Comparison of ENCODE assay signal across 10 cellular contexts in genomic region chr11:35087648-35088047, GRCh38. TPM values are rescaled to one million over a fixed set of nuclear protein-coding genes. Genes with fewer than 3 reads are reported as not detected.
DNase-seq lines count a peak whose midpoint lies in the region; ATAC-seq and TF ChIP-seq lines count a peak whose summit lies in the region.
"Had no signal": no experiment of that assay in that cellular context is flagged by ENCODE, and none has a peak within 500 bp of the region (broad histone marks: within the 10 kb centered on the region; RNA-seq: fewer than 3 reads in every experiment).

No MANE protein-coding gene starts in this region.

- TF ChIP-seq CTCF in DND-41 (IDR thresholded peaks at IDR 0.05; ENCODE audit: borderline replicate concordance, extremely low read depth, low read length, poor library complexity, severe bottlenecking): no peak
- no peak for TF ChIP-seq CTCF in nephron (IDR thresholded peaks at IDR 0.05; ENCODE audit: unreplicated experiment in 3 of 3)

- 0 out of 2 replicates have a peak overlapping the region, but pooled peaks have one; percentile 13 for H2AFZ ChIP-seq in DND-41 (ENCODE audit: low read depth, low read length)

- peak overlapping the region; percentile 53 for H3K27ac ChIP-seq in DND-41 (ENCODE audit: low read length)

- peaks cover 4% of the 10 kb centered on the region for H3K36me3 Mint-ChIP-seq in nephron (ENCODE audit: low read depth)

- H4K20me1 ChIP-seq in DND-41 (ENCODE audit: insufficient read depth, low read length): no peaks in the 10 kb centered on the region

- no peak overlapping the region for H3K9ac ChIP-seq in DND-41 (ENCODE audit: low read depth, low read length)

- no peaks in the 10 kb centered on the region for H3K79me2 ChIP-seq in DND-41 (ENCODE audit: insufficient read depth, low read length)

- peaks cover 33% of the 10 kb centered on the region for H3K4me1 ChIP-seq in DND-41 (ENCODE audit: insufficient read depth, low read length)

- no peak overlapping the region for H3K4me3 Mint-ChIP-seq in nephron

- no peaks in the 10 kb centered on the region for H3K36me3 ChIP-seq in DND-41 (ENCODE audit: insufficient read depth, low read length)

- H3K27me3 ChIP-seq in DND-41 (ENCODE audit: insufficient read depth, low read length, poor library complexity): no peaks in the 10 kb centered on the region

- H3K27ac Mint-ChIP-seq in nephron: peak overlapping the region; percentile 34 to 77 (median 67)

- ATAC-seq in DND-41 (ENCODE audit: insufficient read depth, low read depth): peak; percentile 66
- no peak for ATAC-seq in HG03565 (IDR thresholded peaks at IDR 0.05; ENCODE audit: unreplicated experiment)
- ATAC-seq in GM21360 (IDR thresholded peaks at IDR 0.05; ENCODE audit: unreplicated experiment): no peak

- no peak overlapping the region; the same call in 1 of the 2 replicates for H3K4me2 ChIP-seq in DND-41 (ENCODE audit: insufficient read depth, low read length)

- H3K9me3 ChIP-seq in DND-41 (ENCODE audit: insufficient read depth, low read length, severe bottlenecking): no peaks in the 10 kb centered on the region

- H3K4me3 ChIP-seq in DND-41 (ENCODE audit: low read depth in 1 of 2, low read length in 2 of 2): no peak overlapping the region

- H3K4me1 Mint-ChIP-seq in nephron: peaks cover 51% of the 10 kb centered on the region

- no peaks in the 10 kb centered on the region for H3K27me3 Mint-ChIP-seq in nephron (ENCODE audit: low read depth)

- peaks cover 14% of the 10 kb centered on the region for H3K9me3 Mint-ChIP-seq in nephron

- DNase-seq in DND-41 (peak; percentile 46), LHCN-M2 (ENCODE audit: low read depth) (peak; percentile 89), dermis blood vessel endothelial cell (peak; percentile 68), cortex of kidney (lab: John Stamatoyannopoulos, UW) (no peak), A172 (ENCODE audit: low spot score) (no peak)
- DNase-seq: amniotic stem cell, NCI-H2107 had no signal

RNA-seq across cellular contexts. Expression of gene CD44, which starts 51.3 kb away (rescaled TPM):
- 215 and 235 TPM in 2 replicates for total RNA-seq in LHCN-M2 (2014; rRNA removed)
- 292 TPM for polyA plus RNA-seq in LHCN-M2 (2012)
- 2.6 and 3.4 TPM in 2 replicates for total RNA-seq in dermis blood vessel endothelial cell
- total RNA-seq in A172 (2014; rRNA removed; shearing (Covaris generic)): 179 and 324 TPM in 2 replicates

Comparison
In these comparisons a context has a peak if more than half of its experiments do, and no peak if none do; other contexts are left out.
1. DNase-seq: peak in DND-41 (single experiment), LHCN-M2 (single experiment) and dermis blood vessel endothelial cell (single experiment); none in cortex of kidney (single experiment) and A172 (single experiment).
2. RNA of gene CD44, which starts 51.3 kb away (total RNA-seq): 179 to 324 TPM in A172 and 215 to 235 TPM in LHCN-M2; 2.6 to 3.4 TPM in dermis blood vessel endothelial cell; every median in the first group is over 10 times any median in the second.